In genomic region chr22:28442264-28442950, GRCh38 we compare ENCODE assay signal across 8 cellular contexts.
DNase-seq lines count a peak whose midpoint lies in the region; ATAC-seq lines count a peak whose summit lies in the region.

No MANE protein-coding gene starts in this region.

- in situ Hi-C loops in G401 (cut with HindIII; ENCODE audit: low sequenced_read_pairs): no loop called here

- H3K36me3 Mint-ChIP-seq in dendritic cell treated with granulocyte-macrophage colony-stimulating factor and Interleukin-4, amounts not matched to agents 40 ng/mL and 50 ng/mL, for 4 days (ENCODE audit: low read depth): no peaks in the 10 kb centered on the region

- peak overlapping the region; percentile 57 for H3K27ac Mint-ChIP-seq in dendritic cell treated with granulocyte-macrophage colony-stimulating factor and Interleukin-4, amounts not matched to agents 40 ng/mL and 50 ng/mL, for 4 days

- no peaks in the 10 kb centered on the region for H3K9me3 Mint-ChIP-seq in dendritic cell treated with granulocyte-macrophage colony-stimulating factor and Interleukin-4, amounts not matched to agents 40 ng/mL and 50 ng/mL, for 4 days

- ATAC-seq in GM18873 (IDR thresholded peaks at IDR 0.05; ENCODE audit: low FRiP score, unreplicated experiment) (no peak), HG02678 (IDR thresholded peaks at IDR 0.05; ENCODE audit: unreplicated experiment) (no peak)

- peaks cover 13% of the 10 kb centered on the region for H3K27me3 Mint-ChIP-seq in dendritic cell treated with granulocyte-macrophage colony-stimulating factor and Interleukin-4, amounts not matched to agents 40 ng/mL and 50 ng/mL, for 4 days

- DNase-seq in G401 (ENCODE audit: low spot score) (peak; percentile 30), Kasumi-1 (lab: John Stamatoyannopoulos, UW) (peak; percentile 68 to 69), left kidney (ENCODE audit: low read depth, low spot score) (peak; percentile 95)
- peak; percentile 42 to 45 for DNase-seq in activated CD4-positive, alpha-beta T cell treated with anti-CD3 and anti-CD28 coated beads, Interleukin-2, amount 50 U/mL, for 4 hours
- DNase-seq in stimulated activated CD4-positive, alpha-beta T cell treated with anti-CD3 and anti-CD28 coated beads, Interleukin-1b, Interleukin-23, amount 100 ng/mL, for 1 hour (ENCODE audit: low read depth in 2 of 2): peak; percentile 21 to 40

- H3K4me1 Mint-ChIP-seq in dendritic cell treated with granulocyte-macrophage colony-stimulating factor and Interleukin-4, amounts not matched to agents 40 ng/mL and 50 ng/mL, for 4 days (ENCODE audit: low read depth): peaks cover 24% of the 10 kb centered on the region

- peak overlapping the region; percentile 81 for H3K4me3 Mint-ChIP-seq in dendritic cell treated with granulocyte-macrophage colony-stimulating factor and Interleukin-4, amounts not matched to agents 40 ng/mL and 50 ng/mL, for 4 days

- intact Hi-C loops in dendritic cell treated with granulocyte-macrophage colony-stimulating factor and Interleukin-4, amounts not matched to agents 40 ng/mL and 50 ng/mL, for 4 days (cut with micrococcal nuclease): loop anchor here (2.0 to 10.0 kb wide), 4 partner anchors 148 to 418 kb away; no protein-coding TSS in a partner anchor

Comparison
In these comparisons a context has a peak if more than half of its experiments do, and no peak if none do; other contexts are left out.
1. DNase-seq: peak in every context shown above with its lines; median percentile 95 in left kidney; 68 in Kasumi-1; 44 in activated CD4-positive, alpha-beta T cell treated with anti-CD3 and anti-CD28 coated beads, Interleukin-2, amount 50 U/mL, for 4 hours; 30 in stimulated activated CD4-positive, alpha-beta T cell treated with anti-CD3 and anti-CD28 coated beads, Interleukin-1b, Interleukin-23, amount 100 ng/mL, for 1 hour; 30 in G401.